In the genomic region with DNA sequence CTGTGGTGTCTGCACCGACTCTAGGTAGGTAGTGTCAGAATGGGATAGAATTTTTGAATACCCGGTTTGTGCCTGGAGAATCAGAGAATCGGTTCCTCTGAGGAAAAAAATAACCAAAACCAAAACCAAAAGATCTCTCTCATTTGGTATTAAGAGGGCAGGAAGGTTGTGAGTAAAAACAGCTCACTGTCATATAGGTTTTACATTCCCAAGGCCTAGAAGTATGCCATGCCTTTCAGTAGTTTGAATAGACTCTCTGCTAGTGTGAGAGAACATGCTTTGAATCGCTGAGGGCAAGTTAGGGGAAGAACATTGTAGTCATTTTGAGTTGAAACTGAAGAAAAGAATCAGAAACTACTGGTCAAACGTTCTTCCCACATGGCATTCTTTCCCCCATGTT, we compare ENCODE assay signal across 24 cellular contexts.
"Had no signal": no experiment of that assay in that cellular context is flagged by ENCODE, and none has a peak within 500 bp of the region (broad histone marks: within the 10 kb centered on the region; RNA-seq: fewer than 3 reads in every experiment).

No MANE protein-coding gene starts in this region.

- DNase-seq: cortex of kidney; effector CD8-positive, alpha-beta T cell; effector memory CD8-positive, alpha-beta T cell; endodermal cell; erythroblast; esophagus squamous epithelium; foreskin fibroblast; foreskin melanocyte; gastrocnemius medialis; glutamatergic neuron; head of caudate nucleus; heart right ventricle; hippocampal formation; left cardiac atrium; left lung; left ventricle myocardium superior; lower lobe of right lung; mucosa of descending colon; naive B cell had no signal

- H3K4me3 ChIP-seq: esophagus squamous epithelium, gastrocnemius medialis, heart right ventricle, left lung, lower lobe of right lung, mucosa of descending colon had no signal

- FAIRE-seq: endometrium, islet of Langerhans, keratinocyte had no signal

- ATAC-seq: effector memory CD8-positive, alpha-beta T cell; esophagus mucosa; gastrocnemius medialis; heart right ventricle; left cardiac atrium; left ventricle myocardium superior; lower lobe of right lung; mucosa of descending colon had no signal

- H3K4me1 ChIP-seq: esophagus squamous epithelium, gastrocnemius medialis, heart right ventricle, left lung, lower lobe of right lung had no signal

- H3K27me3 ChIP-seq: esophagus squamous epithelium, gastrocnemius medialis, heart right ventricle, left lung had no signal

- H3K9me3 ChIP-seq: esophagus squamous epithelium, gastrocnemius medialis, left lung, lower lobe of right lung, mucosa of descending colon had no signal

- H3K36me3 ChIP-seq: esophagus squamous epithelium, gastrocnemius medialis, heart right ventricle, left lung, lower lobe of right lung had no signal

- H3K27ac ChIP-seq: epithelial cell of prostate, esophagus squamous epithelium, gastrocnemius medialis, heart right ventricle, left lung, lower lobe of right lung had no signal
